In the genomic region with DNA sequence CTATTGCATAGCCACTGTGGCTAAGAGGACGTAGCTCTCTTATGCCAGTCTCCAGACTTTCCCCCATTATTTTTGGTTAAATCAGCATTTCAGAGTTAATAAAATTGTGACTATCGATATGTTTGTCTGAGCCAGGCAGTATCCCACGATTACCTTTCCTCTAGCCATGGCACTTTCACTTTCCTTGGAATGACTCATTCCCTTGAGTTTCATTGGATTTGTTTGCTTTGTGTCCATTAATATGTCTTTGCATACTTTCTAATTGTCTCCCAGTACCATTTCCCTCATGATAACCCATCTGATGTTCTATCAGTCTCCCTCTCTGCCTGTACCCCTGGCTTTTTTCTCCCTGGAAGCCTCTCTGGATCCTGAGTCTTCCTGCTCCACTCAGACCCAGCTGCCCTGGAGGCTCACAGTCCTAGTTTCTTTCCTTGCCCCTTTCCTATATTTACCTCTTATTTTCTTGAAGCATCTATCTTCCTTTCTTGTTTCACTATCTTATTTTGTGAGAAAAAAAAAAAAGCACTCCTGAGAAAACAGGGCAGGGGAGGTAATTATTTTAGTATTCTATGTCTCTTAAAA, we compare ENCODE assay signal across 25 cellular contexts.
DNase-seq lines count a peak whose midpoint lies in the region; ATAC-seq lines count a peak whose summit lies in the region.
"Had no signal": no experiment of that assay in that cellular context is flagged by ENCODE, and none has a peak within 500 bp of the region (broad histone marks: within the 10 kb centered on the region; RNA-seq: fewer than 3 reads in every experiment).

No MANE protein-coding gene starts in this region.

- H2AFZ ChIP-seq in mesenchymal stem cell (ENCODE audit: low read depth, low read length): no peak overlapping the region

- no peak overlapping the region for H3K4ac ChIP-seq in mesenchymal stem cell (ENCODE audit: low read depth in 1 of 2, low read length in 2 of 2)

- no peak overlapping the region for H3K4me2 ChIP-seq in mesenchymal stem cell (ENCODE audit: low read length, poor library complexity, severe bottlenecking)

- H3K27ac ChIP-seq in mesenchymal stem cell (ENCODE audit: low read length, poor library complexity, severe bottlenecking): no peak overlapping the region
- H3K27ac ChIP-seq: esophagus squamous epithelium, thyroid gland had no signal

- H3K27me3 ChIP-seq in mesenchymal stem cell (ENCODE audit: control insufficient read depth in 1 of 2, insufficient read depth in 1 of 2, low read length in 2 of 2): no peaks in the 10 kb centered on the region
- H3K27me3 ChIP-seq: esophagus squamous epithelium, thyroid gland had no signal

- H2BK15ac ChIP-seq in mesenchymal stem cell (ENCODE audit: low read depth, poor library complexity, severe bottlenecking): no peak overlapping the region

- H2BK120ac ChIP-seq in mesenchymal stem cell (ENCODE audit: low read depth, low read length): no peak overlapping the region

- no peak overlapping the region for H2BK5ac ChIP-seq in mesenchymal stem cell (ENCODE audit: low read depth, low read length, poor library complexity, severe bottlenecking)

- no peak overlapping the region for H2AK5ac ChIP-seq in mesenchymal stem cell (ENCODE audit: low read length, severe bottlenecking)

- no peak overlapping the region for H3K23ac ChIP-seq in mesenchymal stem cell (ENCODE audit: low read length in 2 of 2)

- H3K9ac ChIP-seq in mesenchymal stem cell (ENCODE audit: low read length): no peak overlapping the region

- no peak overlapping the region for H4K91ac ChIP-seq in mesenchymal stem cell (ENCODE audit: low read length)

- H3K9me3 ChIP-seq in mesenchymal stem cell (ENCODE audit: control insufficient read depth, low read length): no peaks in the 10 kb centered on the region
- H3K9me3 ChIP-seq: esophagus squamous epithelium, HAP-1, thyroid gland had no signal

- 78% methylated on average over 1 of the region's 3 CpGs for WGBS in mesenchymal stem cell

- no peak for ATAC-seq in HG02623 (IDR thresholded peaks at IDR 0.05; ENCODE audit: unreplicated experiment)
- ATAC-seq: activated CD4-positive, alpha-beta T cell treated with anti-CD3 and anti-CD28 coated beads for 36 hours; left cardiac atrium had no signal

- H3K4me1 ChIP-seq in mesenchymal stem cell (ENCODE audit: control insufficient read depth, insufficient read depth, low read depth, low read length): no peaks in the 10 kb centered on the region
- H3K4me1 ChIP-seq: esophagus squamous epithelium, HAP-1 had no signal

- DNase-seq in DMS53 (lab: John Stamatoyannopoulos, UW) (peak; percentile 45), HT1080 (ENCODE audit: low read depth) (peak; percentile 59), SK-MEL-5 (ENCODE audit: low read depth, low spot score) (peak; percentile 38), mesenchymal stem cell (peak; percentile 38), NAMALWA (ENCODE audit: low spot score) (no peak), dedifferentiated amniotic fluid mesenchymal stem cell (ENCODE audit: extremely low spot score) (no peak)
- no peak for DNase-seq in stimulated activated CD4-positive, alpha-beta T cell treated with anti-CD3 and anti-CD28 coated beads, Interleukin-4, amount 100 ng/mL, for 4 hours
- DNase-seq: activated CD4-positive, alpha-beta T cell treated with anti-CD3 and anti-CD28 coated beads for 36 hours; aorta; CD4-positive, alpha-beta T cell; DND-41; effector CD4-positive, alpha-beta T cell; esophagus squamous epithelium; KBM-7; left cardiac atrium; NCI-H1048; NCI-H2029; NCI-H510A treated with DMSO at 0.1 percent for 48 hours; nephron progenitor cell; Right ventricle myocardium superior; stimulated activated CD4-positive, alpha-beta T cell treated with anti-CD3 and anti-CD28 coated beads, Interleukin-2, amount 100 ng/mL, for 24 hours; stimulated activated naive CD4-positive, alpha-beta T cell treated with Interleukin-2 at 50 U/mL for 16 hours; thyroid gland had no signal

- H3K18ac ChIP-seq in mesenchymal stem cell (ENCODE audit: low read depth in 1 of 2, low read length in 2 of 2): no peak overlapping the region

- H2BK12ac ChIP-seq in mesenchymal stem cell (ENCODE audit: low read length in 2 of 2): no peak overlapping the region

- no peaks in the 10 kb centered on the region for H3K36me3 ChIP-seq in mesenchymal stem cell (ENCODE audit: control insufficient read depth in 1 of 2, insufficient read depth in 2 of 2, low read depth in 1 of 2, low read length in 2 of 2)
- H3K36me3 ChIP-seq: esophagus squamous epithelium, HAP-1, thyroid gland had no signal

- H3K4me3 ChIP-seq in mesenchymal stem cell (ENCODE audit: insufficient read depth in 1 of 2, low read depth in 1 of 2, low read length in 2 of 2): no peak overlapping the region
- H3K4me3 ChIP-seq: esophagus squamous epithelium, HAP-1, thyroid gland had no signal

- no peak overlapping the region for H3K14ac ChIP-seq in mesenchymal stem cell (ENCODE audit: low read length in 2 of 2)

- no peak overlapping the region for H4K8ac ChIP-seq in mesenchymal stem cell (ENCODE audit: low read length)

- in situ Hi-C loops in SK-MEL-5 (cut with HindIII; ENCODE audit: low pct_unique_long_range_greater_than_20kb, low sequenced_read_pairs): no loop called here

- H3K79me1 ChIP-seq in mesenchymal stem cell (replicated peaks; ENCODE audit: low read length, poor library complexity, severe bottlenecking): no peaks in the 10 kb centered on the region

Comparison
In these comparisons a context has a peak if more than half of its experiments do, and no peak if none do; other contexts are left out.
1. DNase-seq: peak in DMS53 (single experiment), HT1080 (single experiment), SK-MEL-5 (single experiment) and mesenchymal stem cell (single experiment); none in stimulated activated CD4-positive, alpha-beta T cell treated with anti-CD3 and anti-CD28 coated beads, Interleukin-4, amount 100 ng/mL, for 4 hours (0 of 2), NAMALWA (single experiment) and dedifferentiated amniotic fluid mesenchymal stem cell (single experiment).